ENCODE assay signal across 1 cellular context in the genomic region with DNA sequence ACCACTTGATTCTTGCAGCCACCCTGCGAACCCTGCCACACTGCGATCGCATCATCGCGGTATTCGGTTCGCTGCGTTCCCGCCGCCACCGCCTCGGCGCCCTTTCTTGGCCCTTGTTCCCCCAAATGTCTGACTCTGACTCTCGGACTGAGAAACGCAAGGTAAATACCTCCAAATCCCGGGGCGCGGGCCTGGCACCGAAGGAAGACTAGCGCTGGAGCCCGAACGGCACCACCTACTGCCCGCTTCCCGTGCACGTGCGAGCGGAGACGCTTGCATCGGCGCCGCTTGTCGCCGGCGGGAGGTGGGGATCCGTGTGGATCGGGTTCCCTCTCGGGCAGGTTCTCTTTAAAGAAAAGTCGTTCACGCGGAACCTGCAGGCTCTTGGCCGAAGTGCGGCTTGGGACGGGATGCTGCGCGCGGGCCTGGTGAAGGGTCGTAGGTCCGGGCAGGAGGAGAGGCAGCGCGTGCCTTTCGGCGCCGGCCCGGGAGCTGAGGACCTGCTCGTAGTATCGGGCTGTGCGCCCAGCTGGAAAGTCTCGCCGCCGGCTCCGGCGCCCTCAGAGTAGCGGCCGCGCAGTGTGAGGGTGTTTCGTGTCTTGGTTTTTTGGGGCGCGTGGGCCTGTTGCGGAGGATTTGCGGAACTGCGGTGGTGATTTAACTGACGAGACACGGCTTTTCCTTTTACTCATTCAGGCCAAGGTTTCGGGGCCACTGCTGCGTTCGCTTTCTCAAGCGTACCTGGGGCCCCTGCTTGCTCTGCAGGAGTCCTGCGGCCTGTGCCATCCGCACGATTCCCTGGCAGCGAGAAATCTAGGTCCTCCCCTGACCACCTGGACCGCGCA.
A peak's percentile ranks its signal among the peaks of the same experiment; 100 is the strongest.
TF ChIP-seq lines count a peak whose summit lies in the region.

No MANE protein-coding gene starts in this region.

TF ChIP-seq in K562, 482 proteins besides CTCF, POLR2A, EP300 and RAD21 (continued from another document and continues in another):
- TF ChIP-seq, protein P1, sequence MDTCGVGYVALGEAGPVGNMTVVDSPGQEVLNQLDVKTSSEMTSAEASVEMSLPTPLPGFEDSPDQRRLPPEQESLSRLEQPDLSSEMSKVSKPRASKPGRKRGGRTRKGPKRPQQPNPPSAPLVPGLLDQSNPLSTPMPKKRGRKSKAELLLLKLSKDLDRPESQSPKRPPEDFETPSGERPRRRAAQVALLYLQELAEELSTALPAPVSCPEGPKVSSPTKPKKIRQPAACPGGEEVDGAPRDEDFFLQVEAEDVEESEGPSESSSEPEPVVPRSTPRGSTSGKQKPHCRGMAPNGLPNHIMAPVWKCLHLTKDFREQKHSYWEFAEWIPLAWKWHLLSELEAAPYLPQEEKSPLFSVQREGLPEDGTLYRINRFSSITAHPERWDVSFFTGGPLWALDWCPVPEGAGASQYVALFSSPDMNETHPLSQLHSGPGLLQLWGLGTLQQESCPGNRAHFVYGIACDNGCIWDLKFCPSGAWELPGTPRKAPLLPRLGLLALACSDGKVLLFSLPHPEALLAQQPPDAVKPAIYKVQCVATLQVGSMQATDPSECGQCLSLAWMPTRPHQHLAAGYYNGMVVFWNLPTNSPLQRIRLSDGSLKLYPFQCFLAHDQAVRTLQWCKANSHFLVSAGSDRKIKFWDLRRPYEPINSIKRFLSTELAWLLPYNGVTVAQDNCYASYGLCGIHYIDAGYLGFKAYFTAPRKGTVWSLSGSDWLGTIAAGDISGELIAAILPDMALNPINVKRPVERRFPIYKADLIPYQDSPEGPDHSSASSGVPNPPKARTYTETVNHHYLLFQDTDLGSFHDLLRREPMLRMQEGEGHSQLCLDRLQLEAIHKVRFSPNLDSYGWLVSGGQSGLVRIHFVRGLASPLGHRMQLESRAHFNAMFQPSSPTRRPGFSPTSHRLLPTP (IDR thresholded peaks at IDR 0.05; ENCODE audit: borderline replicate concordance, extremely low read depth, insufficient read length), result no peak
- TF ChIP-seq ZNF589 (CRISPR knock-in tag; IDR thresholded peaks at IDR 0.05; ENCODE audit: low read depth) (no peak), ESRRA (IDR thresholded peaks at IDR 0.05; ENCODE audit: borderline replicate concordance, low read depth) (no peak), TAF1 (IDR thresholded peaks at IDR 0.05; ENCODE audit: control insufficient read depth, extremely low read depth, insufficient read depth, low read length, severe bottlenecking) (no peak), HMGN3 (IDR thresholded peaks at IDR 0.05; ENCODE audit: borderline replicate concordance, extremely low read depth, insufficient read length, low read depth, low read length) (peak; percentile 35), MEIS2 (IDR thresholded peaks at IDR 0.05; ENCODE audit: partially characterized antibody) (no peak), GATAD2A (IDR thresholded peaks at IDR 0.05) (no peak), HNRNPK (IDR thresholded peaks at IDR 0.05; ENCODE audit: low read depth, low read length, poor library complexity, severe bottlenecking) (no peak), ZNF586 (CRISPR knock-in tag; conservative IDR thresholded peaks at IDR 0.05) (no peak), NFE2L1 (tag; IDR thresholded peaks at IDR 0.05; ENCODE audit: borderline replicate concordance, low read depth) (no peak), ZFX (CRISPR knock-in tag; IDR thresholded peaks at IDR 0.05) (peak; percentile 6), TRIM28 (IDR thresholded peaks at IDR 0.05) (no peak), L3MBTL2 (IDR thresholded peaks at IDR 0.05) (peak; percentile 55), NR4A1 (CRISPR knock-in tag; IDR thresholded peaks at IDR 0.05) (no peak), NR4A1 (tag; IDR thresholded peaks at IDR 0.05) (no peak), TBP (optimal IDR thresholded peaks at IDR 0.05; ENCODE audit: low read depth, low read length) (peak; percentile 15), ARID1B (IDR thresholded peaks at IDR 0.05) (no peak), NFIC (IDR thresholded peaks at IDR 0.05) (no peak), ZNF76 (CRISPR knock-in tag; IDR thresholded peaks at IDR 0.05; ENCODE audit: borderline replicate concordance) (no peak), XRCC5 (IDR thresholded peaks at IDR 0.05; ENCODE audit: low read depth, low read length) (peak; percentile 54; the same call in 1 of the 2 replicates), ZC3H4 (CRISPR knock-in tag; IDR thresholded peaks at IDR 0.05; ENCODE audit: borderline replicate concordance) (peak; percentile 84; the same call in 1 of the 2 replicates)
- TF ChIP-seq, protein P2, sequence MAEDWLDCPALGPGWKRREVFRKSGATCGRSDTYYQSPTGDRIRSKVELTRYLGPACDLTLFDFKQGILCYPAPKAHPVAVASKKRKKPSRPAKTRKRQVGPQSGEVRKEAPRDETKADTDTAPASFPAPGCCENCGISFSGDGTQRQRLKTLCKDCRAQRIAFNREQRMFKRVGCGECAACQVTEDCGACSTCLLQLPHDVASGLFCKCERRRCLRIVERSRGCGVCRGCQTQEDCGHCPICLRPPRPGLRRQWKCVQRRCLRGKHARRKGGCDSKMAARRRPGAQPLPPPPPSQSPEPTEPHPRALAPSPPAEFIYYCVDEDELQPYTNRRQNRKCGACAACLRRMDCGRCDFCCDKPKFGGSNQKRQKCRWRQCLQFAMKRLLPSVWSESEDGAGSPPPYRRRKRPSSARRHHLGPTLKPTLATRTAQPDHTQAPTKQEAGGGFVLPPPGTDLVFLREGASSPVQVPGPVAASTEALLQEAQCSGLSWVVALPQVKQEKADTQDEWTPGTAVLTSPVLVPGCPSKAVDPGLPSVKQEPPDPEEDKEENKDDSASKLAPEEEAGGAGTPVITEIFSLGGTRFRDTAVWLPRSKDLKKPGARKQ (CRISPR knock-in tag; IDR thresholded peaks at IDR 0.05), result no peak
- TF ChIP-seq, protein P3, sequence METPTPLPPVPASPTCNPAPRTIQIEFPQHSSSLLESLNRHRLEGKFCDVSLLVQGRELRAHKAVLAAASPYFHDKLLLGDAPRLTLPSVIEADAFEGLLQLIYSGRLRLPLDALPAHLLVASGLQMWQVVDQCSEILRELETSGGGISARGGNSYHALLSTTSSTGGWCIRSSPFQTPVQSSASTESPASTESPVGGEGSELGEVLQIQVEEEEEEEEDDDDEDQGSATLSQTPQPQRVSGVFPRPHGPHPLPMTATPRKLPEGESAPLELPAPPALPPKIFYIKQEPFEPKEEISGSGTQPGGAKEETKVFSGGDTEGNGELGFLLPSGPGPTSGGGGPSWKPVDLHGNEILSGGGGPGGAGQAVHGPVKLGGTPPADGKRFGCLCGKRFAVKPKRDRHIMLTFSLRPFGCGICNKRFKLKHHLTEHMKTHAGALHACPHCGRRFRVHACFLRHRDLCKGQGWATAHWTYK (CRISPR knock-in tag; IDR thresholded peaks at IDR 0.05), result no peak; the same call in 1 of the 2 replicates
- TF ChIP-seq, protein P4, sequence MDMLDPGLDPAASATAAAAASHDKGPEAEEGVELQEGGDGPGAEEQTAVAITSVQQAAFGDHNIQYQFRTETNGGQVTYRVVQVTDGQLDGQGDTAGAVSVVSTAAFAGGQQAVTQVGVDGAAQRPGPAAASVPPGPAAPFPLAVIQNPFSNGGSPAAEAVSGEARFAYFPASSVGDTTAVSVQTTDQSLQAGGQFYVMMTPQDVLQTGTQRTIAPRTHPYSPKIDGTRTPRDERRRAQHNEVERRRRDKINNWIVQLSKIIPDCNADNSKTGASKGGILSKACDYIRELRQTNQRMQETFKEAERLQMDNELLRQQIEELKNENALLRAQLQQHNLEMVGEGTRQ (CRISPR knock-in tag; IDR thresholded peaks at IDR 0.05), result no peak
- TF ChIP-seq, protein P5, sequence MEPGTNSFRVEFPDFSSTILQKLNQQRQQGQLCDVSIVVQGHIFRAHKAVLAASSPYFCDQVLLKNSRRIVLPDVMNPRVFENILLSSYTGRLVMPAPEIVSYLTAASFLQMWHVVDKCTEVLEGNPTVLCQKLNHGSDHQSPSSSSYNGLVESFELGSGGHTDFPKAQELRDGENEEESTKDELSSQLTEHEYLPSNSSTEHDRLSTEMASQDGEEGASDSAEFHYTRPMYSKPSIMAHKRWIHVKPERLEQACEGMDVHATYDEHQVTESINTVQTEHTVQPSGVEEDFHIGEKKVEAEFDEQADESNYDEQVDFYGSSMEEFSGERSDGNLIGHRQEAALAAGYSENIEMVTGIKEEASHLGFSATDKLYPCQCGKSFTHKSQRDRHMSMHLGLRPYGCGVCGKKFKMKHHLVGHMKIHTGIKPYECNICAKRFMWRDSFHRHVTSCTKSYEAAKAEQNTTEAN (CRISPR knock-in tag; IDR thresholded peaks at IDR 0.05), result 0 out of 2 replicates have a peak, but pooled peaks have one; percentile 84
- TF ChIP-seq, protein P6, sequence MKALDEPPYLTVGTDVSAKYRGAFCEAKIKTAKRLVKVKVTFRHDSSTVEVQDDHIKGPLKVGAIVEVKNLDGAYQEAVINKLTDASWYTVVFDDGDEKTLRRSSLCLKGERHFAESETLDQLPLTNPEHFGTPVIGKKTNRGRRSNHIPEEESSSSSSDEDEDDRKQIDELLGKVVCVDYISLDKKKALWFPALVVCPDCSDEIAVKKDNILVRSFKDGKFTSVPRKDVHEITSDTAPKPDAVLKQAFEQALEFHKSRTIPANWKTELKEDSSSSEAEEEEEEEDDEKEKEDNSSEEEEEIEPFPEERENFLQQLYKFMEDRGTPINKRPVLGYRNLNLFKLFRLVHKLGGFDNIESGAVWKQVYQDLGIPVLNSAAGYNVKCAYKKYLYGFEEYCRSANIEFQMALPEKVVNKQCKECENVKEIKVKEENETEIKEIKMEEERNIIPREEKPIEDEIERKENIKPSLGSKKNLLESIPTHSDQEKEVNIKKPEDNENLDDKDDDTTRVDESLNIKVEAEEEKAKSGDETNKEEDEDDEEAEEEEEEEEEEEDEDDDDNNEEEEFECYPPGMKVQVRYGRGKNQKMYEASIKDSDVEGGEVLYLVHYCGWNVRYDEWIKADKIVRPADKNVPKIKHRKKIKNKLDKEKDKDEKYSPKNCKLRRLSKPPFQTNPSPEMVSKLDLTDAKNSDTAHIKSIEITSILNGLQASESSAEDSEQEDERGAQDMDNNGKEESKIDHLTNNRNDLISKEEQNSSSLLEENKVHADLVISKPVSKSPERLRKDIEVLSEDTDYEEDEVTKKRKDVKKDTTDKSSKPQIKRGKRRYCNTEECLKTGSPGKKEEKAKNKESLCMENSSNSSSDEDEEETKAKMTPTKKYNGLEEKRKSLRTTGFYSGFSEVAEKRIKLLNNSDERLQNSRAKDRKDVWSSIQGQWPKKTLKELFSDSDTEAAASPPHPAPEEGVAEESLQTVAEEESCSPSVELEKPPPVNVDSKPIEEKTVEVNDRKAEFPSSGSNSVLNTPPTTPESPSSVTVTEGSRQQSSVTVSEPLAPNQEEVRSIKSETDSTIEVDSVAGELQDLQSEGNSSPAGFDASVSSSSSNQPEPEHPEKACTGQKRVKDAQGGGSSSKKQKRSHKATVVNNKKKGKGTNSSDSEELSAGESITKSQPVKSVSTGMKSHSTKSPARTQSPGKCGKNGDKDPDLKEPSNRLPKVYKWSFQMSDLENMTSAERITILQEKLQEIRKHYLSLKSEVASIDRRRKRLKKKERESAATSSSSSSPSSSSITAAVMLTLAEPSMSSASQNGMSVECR (CRISPR knock-in tag; IDR thresholded peaks at IDR 0.05), result peak; percentile 60
- TF ChIP-seq, protein P7, sequence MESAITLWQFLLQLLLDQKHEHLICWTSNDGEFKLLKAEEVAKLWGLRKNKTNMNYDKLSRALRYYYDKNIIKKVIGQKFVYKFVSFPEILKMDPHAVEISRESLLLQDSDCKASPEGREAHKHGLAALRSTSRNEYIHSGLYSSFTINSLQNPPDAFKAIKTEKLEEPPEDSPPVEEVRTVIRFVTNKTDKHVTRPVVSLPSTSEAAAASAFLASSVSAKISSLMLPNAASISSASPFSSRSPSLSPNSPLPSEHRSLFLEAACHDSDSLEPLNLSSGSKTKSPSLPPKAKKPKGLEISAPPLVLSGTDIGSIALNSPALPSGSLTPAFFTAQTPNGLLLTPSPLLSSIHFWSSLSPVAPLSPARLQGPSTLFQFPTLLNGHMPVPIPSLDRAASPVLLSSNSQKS (CRISPR knock-in tag; IDR thresholded peaks at IDR 0.05), result no peak
- TF ChIP-seq, protein P8, sequence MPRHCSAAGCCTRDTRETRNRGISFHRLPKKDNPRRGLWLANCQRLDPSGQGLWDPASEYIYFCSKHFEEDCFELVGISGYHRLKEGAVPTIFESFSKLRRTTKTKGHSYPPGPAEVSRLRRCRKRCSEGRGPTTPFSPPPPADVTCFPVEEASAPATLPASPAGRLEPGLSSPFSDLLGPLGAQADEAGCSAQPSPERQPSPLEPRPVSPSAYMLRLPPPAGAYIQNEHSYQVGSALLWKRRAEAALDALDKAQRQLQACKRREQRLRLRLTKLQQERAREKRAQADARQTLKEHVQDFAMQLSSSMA (CRISPR knock-in tag; IDR thresholded peaks at IDR 0.05), result no peak
- TF ChIP-seq, protein P9, sequence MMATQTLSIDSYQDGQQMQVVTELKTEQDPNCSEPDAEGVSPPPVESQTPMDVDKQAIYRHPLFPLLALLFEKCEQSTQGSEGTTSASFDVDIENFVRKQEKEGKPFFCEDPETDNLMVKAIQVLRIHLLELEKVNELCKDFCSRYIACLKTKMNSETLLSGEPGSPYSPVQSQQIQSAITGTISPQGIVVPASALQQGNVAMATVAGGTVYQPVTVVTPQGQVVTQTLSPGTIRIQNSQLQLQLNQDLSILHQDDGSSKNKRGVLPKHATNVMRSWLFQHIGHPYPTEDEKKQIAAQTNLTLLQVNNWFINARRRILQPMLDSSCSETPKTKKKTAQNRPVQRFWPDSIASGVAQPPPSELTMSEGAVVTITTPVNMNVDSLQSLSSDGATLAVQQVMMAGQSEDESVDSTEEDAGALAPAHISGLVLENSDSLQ (IDR thresholded peaks at IDR 0.05), result no peak
- TF ChIP-seq, protein P10, sequence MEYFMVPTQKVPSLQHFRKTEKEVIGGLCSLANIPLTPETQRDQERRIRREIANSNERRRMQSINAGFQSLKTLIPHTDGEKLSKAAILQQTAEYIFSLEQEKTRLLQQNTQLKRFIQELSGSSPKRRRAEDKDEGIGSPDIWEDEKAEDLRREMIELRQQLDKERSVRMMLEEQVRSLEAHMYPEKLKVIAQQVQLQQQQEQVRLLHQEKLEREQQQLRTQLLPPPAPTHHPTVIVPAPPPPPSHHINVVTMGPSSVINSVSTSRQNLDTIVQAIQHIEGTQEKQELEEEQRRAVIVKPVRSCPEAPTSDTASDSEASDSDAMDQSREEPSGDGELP (CRISPR knock-in tag; IDR thresholded peaks at IDR 0.05; ENCODE audit: borderline replicate concordance), result peak; percentile 85
